ENCODE assay signal across 12 cellular contexts in genomic region chr5:181161534-181162175, GRCh38. TPM values are rescaled to one million over a fixed set of nuclear protein-coding genes. Genes with fewer than 3 reads are reported as not detected.
A peak's percentile ranks its signal among the peaks of the same experiment; 100 is the strongest.
DNase-seq lines count a peak whose midpoint lies in the region; TF ChIP-seq lines count a peak whose summit lies in the region.
"Had no signal": no experiment of that assay in that cellular context is flagged by ENCODE, and none has a peak within 500 bp of the region (broad histone marks: within the 10 kb centered on the region; RNA-seq: fewer than 3 reads in every experiment).

No MANE protein-coding gene starts in this region.

- H3K27me3 ChIP-seq in GM06990 (replicated peaks; ENCODE audit: control insufficient read depth, insufficient read depth, low read length) (no peaks in the 10 kb centered on the region), MG63 (peaks cover 12% of the 10 kb centered on the region; the same call in 1 of the 2 replicates), neural progenitor cell (peaks cover 60% of the 10 kb centered on the region)

- H3K36me3 Mint-ChIP-seq in neural progenitor cell, result no peaks in the 10 kb centered on the region

- TF ChIP-seq CTCF in GM06990 (IDR thresholded peaks at IDR 0.05; ENCODE audit: insufficient read depth, low read length, poor library complexity, severe bottlenecking) (no peak), choroid plexus epithelial cell (conservative IDR thresholded peaks at IDR 0.05; ENCODE audit: low read depth, low read length) (no peak), neural progenitor cell (IDR thresholded peaks at IDR 0.05) (no peak)

- peak overlapping the region; percentile 42 for H3K4me3 ChIP-seq in GM06990 (replicated peaks; ENCODE audit: low read depth, low read length)
- peak overlapping the region; percentile 27 for H3K4me3 ChIP-seq in MG63
- H3K4me3 ChIP-seq in choroid plexus epithelial cell (ENCODE audit: low read depth, low read length), result peak overlapping the region; percentile 42
- no peak overlapping the region for H3K4me3 ChIP-seq in neural progenitor cell
- H3K4me3 ChIP-seq: SJSA1, suprapubic skin had no signal

- no peak overlapping the region for H3K9ac ChIP-seq in neural progenitor cell

- DNase-seq in GM06990 (ENCODE audit: extremely low read depth, insufficient read length) (no peak), MG63 (no peak), choroid plexus epithelial cell (ENCODE audit: low read depth) (no peak), neural progenitor cell (ENCODE audit: low spot score) (no peak), islet precursor cell (no peak), NCI-H2227 (lab: John Stamatoyannopoulos, UW; ENCODE audit: unreplicated experiment) (no peak), SKM-1 (lab: John Stamatoyannopoulos, UW; ENCODE audit: unreplicated experiment) (no peak)
- DNase-seq in activated effector memory CD4-positive, alpha-beta T cell treated with anti-CD3 and anti-CD28 coated beads, Interleukin-2, amount 50 U/mL, for 16 hours, result no peak
- DNase-seq: heart right ventricle had no signal

- no peaks in the 10 kb centered on the region for H3K36me3 ChIP-seq in GM06990 (ENCODE audit: control insufficient read depth, insufficient read depth, low read length)
- no peaks in the 10 kb centered on the region for H3K36me3 ChIP-seq in MG63
- H3K36me3 ChIP-seq in neural progenitor cell, result no peaks in the 10 kb centered on the region
- H3K36me3 ChIP-seq: heart right ventricle, SJSA1, suprapubic skin had no signal

- peaks cover 5% of the 10 kb centered on the region for H3K9me3 Mint-ChIP-seq in neural progenitor cell

- no peak overlapping the region for H3K27ac Mint-ChIP-seq in neural progenitor cell

- no peaks in the 10 kb centered on the region for H3K4me1 ChIP-seq in neural progenitor cell

- peaks cover 9% of the 10 kb centered on the region for H3K4me1 Mint-ChIP-seq in neural progenitor cell

- peak overlapping the region; percentile 77 for H3K4me3 Mint-ChIP-seq in neural progenitor cell

- no peaks in the 10 kb centered on the region for H3K9me3 ChIP-seq in MG63
- H3K9me3 ChIP-seq in neural progenitor cell (ENCODE audit: low read depth), result no peaks in the 10 kb centered on the region
- H3K9me3 ChIP-seq: heart right ventricle, SJSA1, suprapubic skin had no signal

- peak overlapping the region; percentile 11 for H2AFZ ChIP-seq in neural progenitor cell (replicated peaks)

- H3K27me3 Mint-ChIP-seq in neural progenitor cell (ENCODE audit: insufficient read depth, low read depth), result peaks cover 37% of the 10 kb centered on the region

- peak overlapping the region; percentile 22 for H3K4me2 ChIP-seq in neural progenitor cell

- H4K20me1 ChIP-seq in neural progenitor cell (ENCODE audit: low read depth), result no peaks in the 10 kb centered on the region

- H3K27ac ChIP-seq in neural progenitor cell, result no peak overlapping the region
- H3K27ac ChIP-seq: SJSA1, suprapubic skin had no signal

- no peaks in the 10 kb centered on the region for H3K79me2 ChIP-seq in neural progenitor cell (ENCODE audit: low read depth)

- H3F3A ChIP-seq in neural progenitor cell (ENCODE audit: low read depth), result peaks cover 39% of the 10 kb centered on the region

RNA-seq across cellular contexts. Expression of gene OR2V2, which starts 14.3 kb away (rescaled TPM):
- total RNA-seq in MG63 (2014; rRNA removed; shearing (Covaris generic); ENCODE audit: low replicate concordance), result not detected in 2 replicates
- total RNA-seq in neural progenitor cell (ENCODE audit: low replicate concordance), result not detected in 2 replicates
- total RNA-seq: heart right ventricle, right cardiac atrium, SJSA1, suprapubic skin had no signal

RNA-seq across cellular contexts. Expression of gene OR2V1, which starts 30.7 kb away (rescaled TPM):
- not detected in 2 replicates for total RNA-seq in MG63 (2014; rRNA removed; shearing (Covaris generic); ENCODE audit: low replicate concordance)
- total RNA-seq in neural progenitor cell (ENCODE audit: low replicate concordance), result not detected in 2 replicates
- total RNA-seq: heart right ventricle, right cardiac atrium, SJSA1, suprapubic skin had no signal

RNA-seq across cellular contexts. Expression of gene TRIM7, which starts 43.3 kb away (rescaled TPM):
- 15.6 and 22.6 TPM in 2 replicates for total RNA-seq in MG63 (2014; rRNA removed; shearing (Covaris generic); ENCODE audit: low replicate concordance)
- total RNA-seq in neural progenitor cell (ENCODE audit: low replicate concordance), result not detected in 2 replicates

Comparison
In these comparisons a context has a peak if more than half of its experiments do, and no peak if none do; other contexts are left out.
1. RNA of gene TRIM7, which starts 43.3 kb away (total RNA-seq): 15.6 to 22.6 TPM in MG63; not detected in neural progenitor cell; every median in the first group is over 10 times any median in the second.